8 cellular contexts compared by ENCODE assay signal in the genomic region with DNA sequence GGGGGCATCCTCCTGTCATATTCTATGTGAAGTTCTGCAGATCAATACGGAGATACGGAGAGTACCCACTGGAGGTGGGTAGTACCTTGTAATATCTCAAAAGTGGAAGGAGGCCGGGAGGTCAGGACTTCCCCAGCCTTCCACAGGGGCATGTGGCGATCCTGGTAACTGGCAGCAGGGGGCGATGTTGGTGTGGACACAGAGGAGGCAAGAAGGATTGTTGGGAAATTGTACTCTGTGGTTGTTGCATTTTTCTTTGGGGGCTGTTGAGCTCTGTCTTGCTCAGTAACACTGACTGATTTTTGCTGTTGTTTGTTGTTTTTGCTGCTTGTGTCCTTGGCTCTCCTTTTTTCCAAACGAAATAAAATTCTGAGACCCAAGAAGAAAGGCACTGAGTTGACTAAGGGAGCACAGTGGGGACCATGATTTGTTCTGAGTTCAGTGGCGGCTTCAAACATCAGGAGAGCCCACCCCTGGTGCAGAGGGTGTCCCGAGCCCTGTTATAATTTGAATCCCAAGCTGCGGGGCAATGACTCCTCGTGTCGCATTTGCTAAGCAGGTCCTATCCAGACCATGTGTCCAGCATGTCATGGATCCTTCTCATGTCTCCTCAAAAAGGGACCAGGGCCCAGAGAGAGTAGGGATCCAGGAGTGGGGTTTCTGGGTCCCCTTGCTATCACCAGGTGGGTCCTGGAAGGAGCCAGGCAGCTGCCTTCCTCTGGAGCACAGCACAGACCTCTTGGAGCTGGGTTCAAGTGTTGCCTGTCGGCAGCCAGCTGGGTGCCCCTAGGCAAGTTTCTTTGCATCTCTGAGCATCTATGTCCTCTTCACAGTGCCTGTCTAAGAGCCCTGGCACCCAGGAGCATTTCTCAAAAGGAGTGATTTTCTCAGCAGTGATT. TPM values are rescaled to one million over a fixed set of nuclear protein-coding genes. Genes with fewer than 3 reads are reported as not detected.
DNase-seq lines count a peak whose midpoint lies in the region; ATAC-seq and TF ChIP-seq lines count a peak whose summit lies in the region.

No MANE protein-coding gene starts in this region.

- TF ChIP-seq CTCF in GM12864 (IDR thresholded peaks at IDR 0.05; ENCODE audit: low read depth, low read length, missing control alignments) (peak; percentile 92), lower leg skin (IDR thresholded peaks at IDR 0.05) (no peak)

- ATAC-seq in HG02571 (IDR thresholded peaks at IDR 0.05; ENCODE audit: unreplicated experiment) (peak; percentile 45), GM19328 (IDR thresholded peaks at IDR 0.05; ENCODE audit: unreplicated experiment) (no peak)

- peak; percentile 29 for DNase-seq in GM12864 (ENCODE audit: low read depth)
- DNase-seq in NCI-H2196 treated with DMSO at 0.1 percent for 48 hours (lab: John Stamatoyannopoulos, UW; ENCODE audit: unreplicated experiment), result peak; percentile 10
- DNase-seq in activated CD4-positive, CD25-positive, alpha-beta regulatory T cell (lab: John Stamatoyannopoulos, UW), result peak; percentile 12 to 55 (median 34)
- peak; percentile 54 for DNase-seq in cerebellar cortex (ENCODE audit: low spot score)
- DNase-seq in lower leg skin (ENCODE audit: low spot score in 2 of 2), result peak; percentile 60 to 92
- DNase-seq in stimulated activated CD8-positive, alpha-beta memory T cell treated with anti-CD3 and anti-CD28 coated beads, Interleukin-2, amount 100 ng/mL, for 1 hour (ENCODE audit: low read depth in 2 of 2), result peak; percentile 22 to 32

- WGBS in lower leg skin, 2 donors, result 71 to 75% methylated on average over 12 of the region's 12 CpGs

- intact Hi-C loops in lower leg skin (cut with DNase I; ENCODE audit: low total_unique reads), result loop anchor here (10.0 kb wide), 1 partner anchor 232 kb away; no protein-coding TSS in a partner anchor

- H3K4me3 ChIP-seq in GM12864 (ENCODE audit: low read depth, low read length) (no peak overlapping the region), lower leg skin (ENCODE audit: low read depth, poor library complexity, severe bottlenecking) (no peak overlapping the region)

- TF ChIP-seq POLR2A in lower leg skin (IDR thresholded peaks at IDR 0.05), result no peak

RNA-seq across cellular contexts. Expression of a gene that starts 22.8 kb away (rescaled TPM):
- under 1 TPM in 3 of 4 donors, not detected in 1; 0.08 to 0.32 (median 0.17) TPM for total RNA-seq in lower leg skin

Comparison
In these comparisons a context has a peak if more than half of its experiments do, and no peak if none do; other contexts are left out.
1. DNase-seq: peak in every context shown above with its lines; median percentile 76 in lower leg skin; 54 in cerebellar cortex; 34 in activated CD4-positive, CD25-positive, alpha-beta regulatory T cell; 29 in GM12864; 27 in stimulated activated CD8-positive, alpha-beta memory T cell treated with anti-CD3 and anti-CD28 coated beads, Interleukin-2, amount 100 ng/mL, for 1 hour; 10 in NCI-H2196 treated with DMSO at 0.1 percent for 48 hours.